ENCODE assay signal across 18 cellular contexts in the genomic region with DNA sequence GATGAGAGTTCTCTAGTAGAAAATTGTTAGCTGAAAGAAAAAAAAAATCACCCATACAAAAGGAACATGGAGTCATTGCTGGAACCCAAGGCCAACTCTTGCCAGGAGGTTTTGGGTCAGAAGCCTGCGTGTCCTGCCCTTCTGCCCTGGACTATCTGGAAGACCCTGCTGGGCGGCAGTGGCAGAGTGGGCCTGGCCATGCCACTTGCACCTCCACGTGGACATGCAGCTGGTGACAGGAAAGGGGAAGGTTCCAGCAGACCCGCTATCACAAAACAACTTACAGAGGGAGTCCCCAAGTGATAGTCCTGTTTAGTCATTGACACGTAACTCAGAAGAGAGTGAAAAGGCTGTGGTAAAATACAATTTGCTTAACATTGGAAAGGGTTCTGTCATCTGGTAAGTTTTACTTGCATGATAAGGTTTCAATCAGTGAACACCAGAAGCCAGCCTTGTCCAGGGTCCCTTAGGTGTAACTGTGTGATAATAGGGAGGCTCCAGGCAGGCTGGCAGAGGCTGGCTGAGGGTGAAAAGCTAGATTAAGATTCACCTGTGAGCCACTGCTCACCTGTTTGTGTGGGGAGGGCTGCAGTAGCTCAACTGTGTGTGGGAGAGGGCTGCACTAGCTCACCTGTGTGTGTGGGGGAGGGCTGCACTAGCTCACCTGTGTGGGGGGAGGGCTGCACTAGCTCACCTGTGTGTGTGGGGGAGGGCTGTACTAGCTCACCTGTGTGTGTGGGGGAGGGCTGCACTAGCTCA. TPM values are rescaled to one million over a fixed set of nuclear protein-coding genes. Genes with fewer than 3 reads are reported as not detected.
DNase-seq lines count a peak whose midpoint lies in the region; TF ChIP-seq lines count a peak whose summit lies in the region.
"Had no signal": no experiment of that assay in that cellular context is flagged by ENCODE, and none has a peak within 500 bp of the region (broad histone marks: within the 10 kb centered on the region; RNA-seq: fewer than 3 reads in every experiment).

No MANE protein-coding gene starts in this region.

- H3K36me3 ChIP-seq in esophagus squamous epithelium (no peaks in the 10 kb centered on the region), stomach smooth muscle (ENCODE audit: control insufficient read depth in 2 of 2, insufficient read depth in 2 of 2, low read length in 2 of 2) (peaks cover 15 to 18% of the 10 kb centered on the region in 2 donors)

- H3K4me3 ChIP-seq in esophagus squamous epithelium = no peak overlapping the region
- H3K4me3 ChIP-seq in stomach smooth muscle (ENCODE audit: low read length in 2 of 2) = no peak overlapping the region
- H3K4me3 ChIP-seq: dorsolateral prefrontal cortex, left ventricle myocardium inferior had no signal

- peak; percentile 44 for DNase-seq in NCI-H510A treated with DMSO at 0.1 percent for 48 hours (lab: John Stamatoyannopoulos, UW)
- DNase-seq in NCI-H510A (lab: John Stamatoyannopoulos, UW) = no peak
- peak; percentile 29 for DNase-seq in NAMALWA (ENCODE audit: low spot score)
- no peak for DNase-seq in esophagus squamous epithelium (lab: John Stamatoyannopoulos, UW)
- DNase-seq in germinal center (ENCODE audit: low spot score) = no peak
- DNase-seq in AG08396 (ENCODE audit: low spot score) = no peak
- DNase-seq in NCI-H146 treated with DMSO at 0.1 percent for 48 hours (lab: John Stamatoyannopoulos, UW; ENCODE audit: unreplicated experiment) = no peak
- DNase-seq: activated CD4-positive, alpha-beta T cell treated with anti-CD3 and anti-CD28 coated beads, Interleukin-2, amount 50 U/mL, for 1 hour; aorta; dorsolateral prefrontal cortex; left ventricle myocardium inferior; NCI-H187 treated with DMSO at 0.1 percent for 48 hours; NCI-H748 treated with DMSO at 0.1 percent for 48 hours; right cardiac atrium; stimulated activated CD4-positive, alpha-beta T cell treated with anti-CD3 and anti-CD28 coated beads, Interleukin-4, amount 100 ng/mL, for 24 hours; T-helper 17 cell had no signal

- H3K27ac ChIP-seq in esophagus squamous epithelium (peak overlapping the region in 3 of 4 donors; percentile 45 to 54 (median 54)), stomach smooth muscle (ENCODE audit: low read length) (peak overlapping the region; percentile 73)
- H3K27ac ChIP-seq: dorsolateral prefrontal cortex, left ventricle myocardium inferior had no signal

- H3K9ac ChIP-seq in stomach smooth muscle (ENCODE audit: low read length in 2 of 2) = peak overlapping the region in 1 of 2 donors; percentile 14

- intact Hi-C loops in esophagus squamous epithelium (cut with DNase I) = no loop called here

- H3K9me3 ChIP-seq in esophagus squamous epithelium = no peaks in the 10 kb centered on the region
- no peaks in the 10 kb centered on the region for H3K9me3 ChIP-seq in stomach smooth muscle (ENCODE audit: control insufficient read depth in 2 of 2, low read length in 2 of 2)
- H3K9me3 ChIP-seq: left ventricle myocardium inferior had no signal

- 71 to 96% methylated on average over 3 to 5 of the region's 5 CpGs for WGBS in esophagus squamous epithelium, 2 donors

- no peak for TF ChIP-seq POLR2A in esophagus squamous epithelium (IDR thresholded peaks at IDR 0.05)

- no peak for TF ChIP-seq CTCF in esophagus squamous epithelium (IDR thresholded peaks at IDR 0.05)

- H3K27me3 ChIP-seq in esophagus squamous epithelium (no peaks in the 10 kb centered on the region), stomach smooth muscle (ENCODE audit: control insufficient read depth in 1 of 2, insufficient read depth in 2 of 2, low read length in 2 of 2) (no peaks in the 10 kb centered on the region)
- H3K27me3 ChIP-seq: dorsolateral prefrontal cortex had no signal

- H3K4me1 ChIP-seq in esophagus squamous epithelium = peaks cover 0 to 18% (median 5%) of the 10 kb centered on the region in 3 donors
- peaks cover 66% of the 10 kb centered on the region for H3K4me1 ChIP-seq in stomach smooth muscle (ENCODE audit: control insufficient read depth, insufficient read depth, low read length)

RNA-seq across cellular contexts. Expression of gene COL4A2, which starts 47.8 kb away (rescaled TPM):
- total RNA-seq in esophagus squamous epithelium = 100 to 1,000 TPM in 1 of 4 donors, 10 to 100 TPM in 3; 11.9 to 102 (median 43.5) TPM
- total RNA-seq: natural killer cell treated with Interleukin-12 subunit alpha and Interleukin-12 subunit beta and Interleukin-15 and Interleukin-18, amount 100 ng/mL, for 72 hours had no signal

RNA-seq across cellular contexts. Expression of gene COL4A1, which starts 47.9 kb away (rescaled TPM):
- 10 to 100 TPM in 3 of 4 donors, 1 to 10 TPM in 1; 8.9 to 97.1 (median 40.2) TPM for total RNA-seq in esophagus squamous epithelium
- total RNA-seq: natural killer cell treated with Interleukin-12 subunit alpha and Interleukin-12 subunit beta and Interleukin-15 and Interleukin-18, amount 100 ng/mL, for 72 hours had no signal

Comparison
In these comparisons a context has a peak if more than half of its experiments do, and no peak if none do; other contexts are left out.
1. DNase-seq: peak in NCI-H510A treated with DMSO at 0.1 percent for 48 hours (single experiment) and NAMALWA (single experiment); none in NCI-H510A (single experiment), esophagus squamous epithelium (single experiment), germinal center (single experiment), AG08396 (single experiment) and NCI-H146 treated with DMSO at 0.1 percent for 48 hours (single experiment).